Comparison of ENCODE assay signal across 24 cellular contexts in genomic region chr16:67068212-67068753, GRCh38. TPM values are rescaled to one million over a fixed set of nuclear protein-coding genes. Genes with fewer than 3 reads are reported as not detected.
A peak's percentile ranks its signal among the peaks of the same experiment; 100 is the strongest.
DNase-seq lines count a peak whose midpoint lies in the region; ATAC-seq, FAIRE-seq and TF ChIP-seq lines count a peak whose summit lies in the region.
"Had no signal": no experiment of that assay in that cellular context is flagged by ENCODE, and none has a peak within 500 bp of the region (broad histone marks: within the 10 kb centered on the region; RNA-seq: fewer than 3 reads in every experiment).

No MANE protein-coding gene starts in this region.

- 98% methylated on average over 2 of the region's 2 CpGs for WGBS in suprapubic skin

- DNase-seq in A172 (ENCODE audit: low spot score) (peak; percentile 9), GM19239 (ENCODE audit: insufficient read length, low spot score) (no peak), T-helper 17 cell (no peak), fibroblast of pulmonary artery (ENCODE audit: low read depth) (peak; percentile 20), suprapubic skin (ENCODE audit: low spot score in 2 of 2) (no peak)
- no peak for DNase-seq in stimulated activated naive CD4-positive, alpha-beta T cell treated with Interleukin-2 at 50 U/mL for 16 hours (lab: John Stamatoyannopoulos, UW)
- DNase-seq in activated CD4-positive, alpha-beta memory T cell treated with anti-CD3 and anti-CD28 coated beads, Interleukin-2, amount 10 ng/mL, durations not matched to agents 7 days and 5 days, result no peak
- DNase-seq: activated CD4-positive, alpha-beta T cell treated with anti-CD3 and anti-CD28 coated beads for 48 hours; activated naive CD4-positive, alpha-beta T cell treated with anti-CD3 and anti-CD28 coated beads, Interleukin-2, amount 50 U/mL, for 16 hours; head of caudate nucleus; KBM-7; kidney glomerular epithelial cell; NCI-H146; NCI-H510A treated with DMSO at 0.1 percent for 48 hours; psoas muscle; upper lobe of right lung had no signal

- CTCF ChIA-PET in activated CD4-positive, alpha-beta memory T cell treated with anti-CD3 and anti-CD28 coated beads, Interleukin-2, amount 10 ng/mL, durations not matched to agents 7 days and 5 days (lab: Charles Lee), result interaction anchor here (0.5 to 1.8 kb wide), 2 partner anchors 50 to 749 kb away, joined by 3 to 7 read pairs; no protein-coding TSS in a partner anchor

- ATAC-seq in T-helper 17 cell (no peak), GM18858 (IDR thresholded peaks at IDR 0.05; ENCODE audit: unreplicated experiment) (no peak)
- ATAC-seq: HCT116, psoas muscle, upper lobe of right lung had no signal

- H3K9me3 ChIP-seq in T-helper 17 cell (ENCODE audit: control insufficient read depth, low read length, poor library complexity, severe bottlenecking) (no peaks in the 10 kb centered on the region), suprapubic skin (no peaks in the 10 kb centered on the region)
- H3K9me3 ChIP-seq: neutrophil, psoas muscle, SJSA1, upper lobe of right lung had no signal

- no peaks in the 10 kb centered on the region for H3K9me3 Mint-ChIP-seq in activated CD4-positive, alpha-beta memory T cell treated with anti-CD3 and anti-CD28 coated beads, Interleukin-2, amount 10 ng/mL, durations not matched to agents 7 days and 5 days
- H3K9me3 Mint-ChIP-seq: dendritic cell treated with granulocyte-macrophage colony-stimulating factor and Interleukin-4, amounts not matched to agents 40 ng/mL and 50 ng/mL, for 4 days; T-helper 1 cell treated with Interleukin-12 subunit alpha and Interleukin-12 subunit beta and Interleukin-4 antibody, amounts not matched to agents 30 μg/mL and 1 μg/mL, for 36 hours had no signal

- no peaks in the 10 kb centered on the region for H3K27me3 ChIP-seq in suprapubic skin
- H3K27me3 ChIP-seq: BLaER1, neutrophil, SJSA1, upper lobe of right lung had no signal

- FAIRE-seq in GM19239 (lab: Jason Lieb, UNC), result peak; percentile 31

- POLR2A ChIA-PET in activated CD4-positive, alpha-beta memory T cell treated with anti-CD3 and anti-CD28 coated beads, Interleukin-2, amount 10 ng/mL, durations not matched to agents 7 days and 5 days (lab: Charles Lee), result interaction anchor here (1.0 to 1.4 kb wide), 2 partner anchors 15 to 26 kb away, joined by 4 read pairs; no protein-coding TSS in a partner anchor

- TF ChIP-seq POLR2A in suprapubic skin (IDR thresholded peaks at IDR 0.05), result no peak

- TF ChIP-seq EP300 in suprapubic skin (IDR thresholded peaks at IDR 0.05), result no peak

- no peak overlapping the region for H3K27ac ChIP-seq in suprapubic skin
- H3K27ac ChIP-seq: BLaER1, neutrophil, psoas muscle, SJSA1, upper lobe of right lung had no signal

- H3K4me3 ChIP-seq in fibroblast of pulmonary artery (replicated peaks; ENCODE audit: low read depth, low read length), result no peak overlapping the region
- H3K4me3 ChIP-seq in suprapubic skin, result no peak overlapping the region
- H3K4me3 ChIP-seq: BLaER1, lung, psoas muscle, SJSA1, upper lobe of right lung had no signal

- H3K27ac Mint-ChIP-seq in T-helper 17 cell, result peak overlapping the region; percentile 75
- no peak overlapping the region for H3K27ac Mint-ChIP-seq in activated CD4-positive, alpha-beta memory T cell treated with anti-CD3 and anti-CD28 coated beads, Interleukin-2, amount 10 ng/mL, durations not matched to agents 7 days and 5 days
- H3K27ac Mint-ChIP-seq: dendritic cell treated with granulocyte-macrophage colony-stimulating factor and Interleukin-4, amounts not matched to agents 40 ng/mL and 50 ng/mL, for 4 days; T-helper 1 cell treated with Interleukin-12 subunit alpha and Interleukin-12 subunit beta and Interleukin-4 antibody, amounts not matched to agents 30 μg/mL and 1 μg/mL, for 36 hours had no signal

- TF ChIP-seq CTCF in fibroblast of pulmonary artery (IDR thresholded peaks at IDR 0.05; ENCODE audit: low read length, missing control alignments), result no peak
- TF ChIP-seq CTCF in suprapubic skin (IDR thresholded peaks at IDR 0.05), result no peak

- peaks cover 4% of the 10 kb centered on the region for H3K36me3 Mint-ChIP-seq in T-helper 17 cell (ENCODE audit: low read depth)
- peaks cover 45% of the 10 kb centered on the region for H3K36me3 Mint-ChIP-seq in activated CD4-positive, alpha-beta memory T cell treated with anti-CD3 and anti-CD28 coated beads, Interleukin-2, amount 10 ng/mL, durations not matched to agents 7 days and 5 days (ENCODE audit: low read depth)

- peaks cover 4% of the 10 kb centered on the region for H3K4me1 Mint-ChIP-seq in T-helper 17 cell
- H3K4me1 Mint-ChIP-seq in activated CD4-positive, alpha-beta memory T cell treated with anti-CD3 and anti-CD28 coated beads, Interleukin-2, amount 10 ng/mL, durations not matched to agents 7 days and 5 days, result peaks cover 4% of the 10 kb centered on the region

- H3K27me3 Mint-ChIP-seq in T-helper 17 cell, result no peaks in the 10 kb centered on the region
- H3K27me3 Mint-ChIP-seq in activated CD4-positive, alpha-beta memory T cell treated with anti-CD3 and anti-CD28 coated beads, Interleukin-2, amount 10 ng/mL, durations not matched to agents 7 days and 5 days, result no peaks in the 10 kb centered on the region
- H3K27me3 Mint-ChIP-seq: dendritic cell treated with granulocyte-macrophage colony-stimulating factor and Interleukin-4, amounts not matched to agents 40 ng/mL and 50 ng/mL, for 4 days had no signal

- H3K4me1 ChIP-seq in suprapubic skin, result peaks cover 2% of the 10 kb centered on the region
- H3K4me1 ChIP-seq: psoas muscle, upper lobe of right lung had no signal

- no peak overlapping the region for H3K4me3 Mint-ChIP-seq in T-helper 17 cell
- no peak overlapping the region for H3K4me3 Mint-ChIP-seq in activated CD4-positive, alpha-beta memory T cell treated with anti-CD3 and anti-CD28 coated beads, Interleukin-2, amount 10 ng/mL, durations not matched to agents 7 days and 5 days
- H3K4me3 Mint-ChIP-seq: dendritic cell treated with granulocyte-macrophage colony-stimulating factor and Interleukin-4, amounts not matched to agents 40 ng/mL and 50 ng/mL, for 4 days; T-helper 1 cell treated with Interleukin-12 subunit alpha and Interleukin-12 subunit beta and Interleukin-4 antibody, amounts not matched to agents 30 μg/mL and 1 μg/mL, for 36 hours had no signal

- H3K36me3 ChIP-seq in suprapubic skin, result peaks cover 42% of the 10 kb centered on the region

RNA-seq across cellular contexts. Expression of gene CBFB, which starts 39.3 kb away (rescaled TPM):
- total RNA-seq in A172 (2014; rRNA removed; shearing (Covaris generic)), result 72.3 and 89.4 TPM in 2 replicates
- total RNA-seq in T-helper 17 cell (10 to 100 TPM; 78.5 to 85.4 TPM), suprapubic skin (10 to 100 TPM; 28.2 to 68.3 (median 46.6) TPM)
- total RNA-seq in activated CD4-positive, alpha-beta memory T cell treated with anti-CD3 and anti-CD28 coated beads, Interleukin-2, amount 10 ng/mL, durations not matched to agents 7 days and 5 days, result 100 to 1,000 TPM; 236 to 238 TPM

RNA-seq across cellular contexts. Expression of gene PHAF1, which starts 41.5 kb away (rescaled TPM):
- 21.7 and 26.4 TPM in 2 replicates for total RNA-seq in A172 (2014; rRNA removed; shearing (Covaris generic))
- total RNA-seq in T-helper 17 cell, result 10 to 100 TPM; 11.9 to 17.0 TPM
- total RNA-seq in suprapubic skin, result 10 to 100 TPM; 44.0 to 60.9 (median 53.1) TPM
- 10 to 100 TPM; 12.4 to 13.3 TPM for total RNA-seq in activated CD4-positive, alpha-beta memory T cell treated with anti-CD3 and anti-CD28 coated beads, Interleukin-2, amount 10 ng/mL, durations not matched to agents 7 days and 5 days

Comparison
In these comparisons a context has a peak if more than half of its experiments do, and no peak if none do; other contexts are left out.
1. DNase-seq: peak in A172 (single experiment) and fibroblast of pulmonary artery (single experiment); none in GM19239 (single experiment), T-helper 17 cell (0 of 3), suprapubic skin (0 of 2), stimulated activated naive CD4-positive, alpha-beta T cell treated with Interleukin-2 at 50 U/mL for 16 hours (single experiment) and activated CD4-positive, alpha-beta memory T cell treated with anti-CD3 and anti-CD28 coated beads, Interleukin-2, amount 10 ng/mL, durations not matched to agents 7 days and 5 days (single experiment).